8 cellular contexts compared by ENCODE assay signal in the genomic region with DNA sequence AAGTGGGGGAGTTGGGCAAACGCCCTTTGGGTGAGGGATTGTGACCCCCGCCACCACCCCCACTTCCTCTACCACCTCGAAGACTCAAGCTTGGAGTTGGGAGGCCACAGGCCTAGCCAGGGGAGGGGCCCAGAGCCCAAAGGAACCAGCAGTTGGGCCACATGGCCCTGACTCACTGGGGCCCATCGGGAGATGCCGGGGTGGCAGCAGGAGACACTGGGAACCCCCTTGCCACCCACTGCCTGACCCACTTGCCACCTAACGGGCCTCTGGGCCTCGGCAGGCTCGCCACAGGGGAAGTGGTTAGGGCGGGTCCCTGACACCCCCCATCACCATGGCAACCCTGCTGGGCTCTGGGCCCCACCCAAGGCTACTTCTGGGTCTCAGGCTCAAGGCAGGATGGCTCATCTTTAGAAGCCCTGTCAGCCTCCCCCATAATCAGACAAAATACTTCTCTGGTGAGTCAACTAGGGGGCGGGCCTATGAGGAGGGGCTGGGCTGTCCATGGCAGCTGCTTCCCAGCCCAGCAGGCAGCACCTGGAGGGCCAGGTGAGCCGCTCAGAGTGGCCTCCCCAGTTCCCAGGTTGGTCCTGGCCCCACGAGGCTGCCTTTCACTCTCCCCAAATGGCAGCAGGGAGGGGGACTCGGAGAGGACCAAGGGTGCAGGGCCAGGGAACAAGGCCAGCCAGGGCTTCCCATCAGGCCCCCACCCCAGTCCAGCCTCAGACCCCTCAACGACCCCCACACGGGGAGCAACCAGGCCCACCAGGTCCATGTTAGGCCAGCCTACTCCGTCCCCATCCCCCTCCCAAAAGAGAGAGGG. TPM values are rescaled to one million over a fixed set of nuclear protein-coding genes. Genes with fewer than 3 reads are reported as not detected.
A peak's percentile ranks its signal among the peaks of the same experiment; 100 is the strongest.
DNase-seq lines count a peak whose midpoint lies in the region; ATAC-seq and TF ChIP-seq lines count a peak whose summit lies in the region.

No MANE protein-coding gene starts in this region.

- H3K9me3 ChIP-seq in Caco-2 (no peaks in the 10 kb centered on the region), OCI-LY3 (ENCODE audit: insufficient read depth, low read length) (no peaks in the 10 kb centered on the region), thoracic aorta (no peaks in the 10 kb centered on the region)

- no peaks in the 10 kb centered on the region for H3K27me3 Mint-ChIP-seq in Caco-2 (ENCODE audit: insufficient read depth, unreplicated experiment)

- no peak overlapping the region for H2AFZ ChIP-seq in OCI-LY3 (ENCODE audit: low read depth, low read length)

- H3K27ac Mint-ChIP-seq in Caco-2 (ENCODE audit: unreplicated experiment) = peak overlapping the region; percentile 84

- H3K9ac ChIP-seq in OCI-LY3 (ENCODE audit: low read length) = peak overlapping the region; percentile 82

- H3K36me3 ChIP-seq in Caco-2 (ENCODE audit: control insufficient read depth, insufficient read depth, low read length) (no peaks in the 10 kb centered on the region; the same call in 1 of the 2 replicates), OCI-LY3 (replicated peaks; ENCODE audit: low read depth, low read length) (peaks cover 29% of the 10 kb centered on the region), thoracic aorta (peaks cover 55% of the 10 kb centered on the region)

- peak; percentile 21 for ATAC-seq in thoracic aorta (ENCODE audit: insufficient number of reproducible peaks, low FRiP score, low read depth)

- H3K9me3 Mint-ChIP-seq in Caco-2 (ENCODE audit: unreplicated experiment) = no peaks in the 10 kb centered on the region

- H3K4me2 ChIP-seq in OCI-LY3 (ENCODE audit: low read length) = peak overlapping the region; percentile 100

- H3K36me3 Mint-ChIP-seq in Caco-2 (ENCODE audit: insufficient read depth, unreplicated experiment) = peaks cover 64% of the 10 kb centered on the region

- peaks cover 22% of the 10 kb centered on the region for H3K4me1 ChIP-seq in Caco-2
- peaks cover 27% of the 10 kb centered on the region for H3K4me1 ChIP-seq in OCI-LY3 (ENCODE audit: low read length)
- H3K4me1 ChIP-seq in thoracic aorta (ENCODE audit: control insufficient read depth in 1 of 2, low read depth in 2 of 2) = peaks cover 11 to 45% of the 10 kb centered on the region in 2 donors

- peaks cover 49% of the 10 kb centered on the region for H3K79me2 ChIP-seq in OCI-LY3 (ENCODE audit: low read length)

- intact Hi-C loops in Caco-2 (cut with micrococcal nuclease; ENCODE audit: unreplicated experiment) = no loop called here

- BruUV-seq in Caco-2 (replicated peaks; lab: Mats Ljungman, UMichigan) = no TSS peak

- no peaks in the 10 kb centered on the region for H3K4me1 Mint-ChIP-seq in Caco-2 (ENCODE audit: low read depth, unreplicated experiment)

- peak overlapping the region; percentile 82 for H3K27ac ChIP-seq in OCI-LY3 (ENCODE audit: low read length)
- H3K27ac ChIP-seq in thoracic aorta = peak overlapping the region; percentile 92 to 97

- DNase-seq in Caco-2 (peak; percentile 76 to 83), HEK293T (ENCODE audit: extremely low spot score) (no peak), fibroblast of gingiva (ENCODE audit: low read depth) (peak; percentile 90), non-pigmented ciliary epithelial cell (ENCODE audit: low read depth) (peak; percentile 65), thoracic aorta (ENCODE audit: low spot score) (peak; percentile 67), NCI-H187 treated with DMSO at 0.1 percent for 48 hours (lab: John Stamatoyannopoulos, UW) (no peak)
- DNase-seq in activated T-cell treated with anti-CD3 and anti-CD28 coated beads, Interleukin-2, amount 50 U/mL, for 1 hour = peak; percentile 86

- CTCF ChIA-PET in Caco-2 (lab: Charles Lee) (interaction anchor here (0.6 kb wide), 1 partner anchor 178 kb away, joined by 3 read pairs; the partner anchor contains the start of gene G6PD), HEK293T (lab: Yijun Ruan, JAX) (no interaction called here)

- no peak for TF ChIP-seq CTCF in Caco-2 (IDR thresholded peaks at IDR 0.05; ENCODE audit: insufficient read depth in 1 of 2, low read depth in 1 of 2, low read length in 1 of 2, severe bottlenecking in 1 of 2, unreplicated experiment in 1 of 2)
- no peak for TF ChIP-seq CTCF in OCI-LY3 (IDR thresholded peaks at IDR 0.05; ENCODE audit: low read depth, low read length)
- no peak for TF ChIP-seq CTCF in thoracic aorta (IDR thresholded peaks at IDR 0.05)

- H3K27me3 ChIP-seq in Caco-2 (replicated peaks; ENCODE audit: control insufficient read depth, insufficient read depth, low read length) = no peaks in the 10 kb centered on the region
- H3K27me3 ChIP-seq in OCI-LY3 (ENCODE audit: low read depth, low read length) = no peaks in the 10 kb centered on the region
- no peaks in the 10 kb centered on the region for H3K27me3 ChIP-seq in thoracic aorta (replicated peaks; ENCODE audit: insufficient read depth)

- H3K4me3 Mint-ChIP-seq in Caco-2 (ENCODE audit: unreplicated experiment) = peak overlapping the region; percentile 83

- H3K4me3 ChIP-seq in Caco-2 (ENCODE audit: low read depth, low read length) (peak overlapping the region; percentile 98), OCI-LY3 (ENCODE audit: low read length) (peak overlapping the region; percentile 99), thoracic aorta (peak overlapping the region; percentile 83)

- peaks cover 23% of the 10 kb centered on the region for H4K20me1 ChIP-seq in OCI-LY3 (ENCODE audit: insufficient read depth, low read length)

- POLR2A ChIA-PET in Caco-2 (lab: Charles Lee) (interaction anchor here (0.6 to 1.1 kb wide), 5 partner anchors 10 to 440 kb away, joined by 3 to 4 read pairs (median 3); partner anchors contain the start of genes RPL10 and SLC10A3), HEK293T (lab: Yijun Ruan, JAX) (interaction anchor here (1.4 kb wide), 1 partner anchor 10 kb away, joined by 4 read pairs; the partner anchor contains the start of gene EMD)

TF ChIP-seq in HEK293T, 16 proteins besides CTCF, POLR2A, EP300 and RAD21:
- TF ChIP-seq HDGF (IDR thresholded peaks at IDR 0.05; ENCODE audit: borderline replicate concordance) (0 out of 2 replicates have a peak, but pooled peaks have one; percentile 24), ARNT (IDR thresholded peaks at IDR 0.05) (no peak)

RNA-seq across cellular contexts. Expression of gene FLNA, which starts 5.6 kb away (rescaled TPM):
- total RNA-seq in Caco-2 (2022) (546 and 634 TPM in 2 replicates), thoracic aorta (over 10,000 TPM in 1 of 2 donors, 1,000 to 10,000 TPM in 1; 5,928 to 11,236 TPM)

RNA-seq across cellular contexts. Expression of gene EMD, which starts 10.3 kb away (rescaled TPM):
- 67.2 and 70.1 TPM in 2 replicates for total RNA-seq in Caco-2 (2022)
- total RNA-seq in thoracic aorta = 10 to 100 TPM; 43.8 to 74.2 TPM

RNA-seq across cellular contexts. Expression of gene RPL10, which starts 29.3 kb away (rescaled TPM):
- total RNA-seq in Caco-2 (2022) (2,081 and 2,086 TPM in 2 replicates), thoracic aorta (1,000 to 10,000 TPM; 2,221 to 4,479 TPM)

RNA-seq across cellular contexts. Expression of gene DNASE1L1, which starts 40.2 kb away (rescaled TPM):
- total RNA-seq in Caco-2 (2022) = 8.8 and 9.7 TPM in 2 replicates
- 10 to 100 TPM; 39.9 to 41.8 TPM for total RNA-seq in thoracic aorta

RNA-seq across cellular contexts. Expression of gene TAFAZZIN, which starts 42.5 kb away (rescaled TPM):
- total RNA-seq in Caco-2 (2022) = 30.2 and 34.0 TPM in 2 replicates
- total RNA-seq in thoracic aorta = 10 to 100 TPM; 54.3 to 71.1 TPM

Comparison
In these comparisons a context has a peak if more than half of its experiments do, and no peak if none do; other contexts are left out.
1. DNase-seq: peak in Caco-2 (2 of 2), activated T-cell treated with anti-CD3 and anti-CD28 coated beads, Interleukin-2, amount 50 U/mL, for 1 hour (single experiment), fibroblast of gingiva (single experiment), non-pigmented ciliary epithelial cell (single experiment) and thoracic aorta (single experiment); none in HEK293T (single experiment) and NCI-H187 treated with DMSO at 0.1 percent for 48 hours (single experiment).
2. Peak in every context shown above with its lines, with median percentiles within 50 percentile points of each other: H3K4me3 ChIP-seq.